In the genomic region with DNA sequence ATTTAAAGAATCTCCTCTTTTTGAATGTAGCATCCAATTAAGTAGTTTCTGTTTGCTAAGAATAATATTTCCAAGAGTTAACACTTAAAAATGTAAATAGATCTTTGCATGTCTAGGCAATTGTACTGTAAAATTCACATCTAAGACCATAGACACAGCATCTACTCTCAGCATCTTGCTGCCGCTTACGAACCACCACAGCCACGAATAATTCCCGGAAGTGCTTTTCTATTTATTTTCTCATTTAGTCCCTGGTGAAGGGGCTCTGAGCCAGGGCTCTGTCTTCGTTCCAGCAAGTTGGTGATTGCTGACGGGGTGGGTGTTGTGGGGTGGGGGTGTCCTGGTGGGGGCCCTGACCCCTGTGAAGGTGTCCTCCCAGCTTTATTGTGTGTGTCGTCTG, we compare ENCODE assay signal across 13 cellular contexts. TPM values are rescaled to one million over a fixed set of nuclear protein-coding genes. Genes with fewer than 3 reads are reported as not detected.
DNase-seq lines count a peak whose midpoint lies in the region; ATAC-seq and TF ChIP-seq lines count a peak whose summit lies in the region.
"Had no signal": no experiment of that assay in that cellular context is flagged by ENCODE, and none has a peak within 500 bp of the region (broad histone marks: within the 10 kb centered on the region; RNA-seq: fewer than 3 reads in every experiment).

No MANE protein-coding gene starts in this region.

- DNase-seq in activated T-cell treated with anti-CD3 and anti-CD28 coated beads, Interleukin-2, amount 50 U/mL, for 72 hours = no peak
- no peak for DNase-seq in activated T-cell treated with anti-CD3 and anti-CD28 coated beads, Interleukin-2, amount 50 U/mL, for 48 hours
- DNase-seq in activated CD4-positive, alpha-beta memory T cell treated with anti-CD3 and anti-CD28 coated beads for 36 hours = no peak
- DNase-seq in glutamatergic neuron (no peak), head of caudate nucleus (no peak), iPS-NIHi11 (ENCODE audit: low spot score) (no peak), right lobe of liver (no peak)
- DNase-seq in stimulated activated naive CD8-positive, alpha-beta T cell treated with anti-CD3 and anti-CD28 coated beads, Interleukin-15, amount 100 ng/mL, for 72 hours = no peak
- DNase-seq: activated CD4-positive, alpha-beta T cell treated with anti-CD3 and anti-CD28 coated beads for 48 hours; NCI-H187 treated with DMSO at 0.1 percent for 48 hours; stomach had no signal

- POLR2A ChIA-PET in activated CD4-positive, alpha-beta memory T cell treated with anti-CD3 and anti-CD28 coated beads for 36 hours (lab: Charles Lee) = no interaction called here

- H3K27ac Mint-ChIP-seq in activated T-cell treated with anti-CD3 and anti-CD28 coated beads, Interleukin-2, amount 50 U/mL, for 72 hours = no peak overlapping the region
- no peak overlapping the region for H3K27ac Mint-ChIP-seq in activated CD4-positive, alpha-beta memory T cell treated with anti-CD3 and anti-CD28 coated beads for 36 hours
- H3K27ac Mint-ChIP-seq in glutamatergic neuron (ENCODE audit: unreplicated experiment) = peak overlapping the region; percentile 62
- H3K27ac Mint-ChIP-seq in stimulated activated naive CD8-positive, alpha-beta T cell treated with anti-CD3 and anti-CD28 coated beads, Interleukin-15, amount 100 ng/mL, for 72 hours = no peak overlapping the region

- no peaks in the 10 kb centered on the region for H3K36me3 ChIP-seq in right lobe of liver
- H3K36me3 ChIP-seq: stomach had no signal

- CTCF ChIA-PET in activated CD4-positive, alpha-beta memory T cell treated with anti-CD3 and anti-CD28 coated beads for 36 hours (lab: Charles Lee) = no interaction called here

- intact Hi-C loops in activated CD4-positive, alpha-beta memory T cell treated with anti-CD3 and anti-CD28 coated beads for 36 hours (cut with micrococcal nuclease) = no loop called here
- intact Hi-C loops in head of caudate nucleus (cut with DNase I) = no loop called here
- intact Hi-C loops in right lobe of liver (cut with DNase I) = no loop called here

- ATAC-seq in activated T-cell treated with anti-CD3 and anti-CD28 coated beads, Interleukin-2, amount 50 U/mL, for 72 hours (replicated peaks in 1 of 2) = no peak
- ATAC-seq in stimulated activated naive CD8-positive, alpha-beta T cell treated with anti-CD3 and anti-CD28 coated beads, Interleukin-15, amount 100 ng/mL, for 72 hours = no peak
- no peak for ATAC-seq in right lobe of liver

- TF ChIP-seq CTCF in glutamatergic neuron (IDR thresholded peaks at IDR 0.05; ENCODE audit: partially characterized antibody, unreplicated experiment) (no peak), right lobe of liver (IDR thresholded peaks at IDR 0.05) (no peak)

- no peaks in the 10 kb centered on the region for H3K36me3 Mint-ChIP-seq in activated T-cell treated with anti-CD3 and anti-CD28 coated beads, Interleukin-2, amount 50 U/mL, for 72 hours (ENCODE audit: insufficient read depth in 2 of 2)
- peaks cover 2% of the 10 kb centered on the region for H3K36me3 Mint-ChIP-seq in activated CD4-positive, alpha-beta memory T cell treated with anti-CD3 and anti-CD28 coated beads for 36 hours
- no peaks in the 10 kb centered on the region for H3K36me3 Mint-ChIP-seq in glutamatergic neuron (ENCODE audit: unreplicated experiment)

- 46% methylated on average over 7 of the region's 7 CpGs for WGBS in right lobe of liver (ENCODE audit: insufficient coverage, low coverage, low lambda C conversion rate, missing lambda C conversion rate)

- no peak overlapping the region for H3K4me3 ChIP-seq in right lobe of liver

- TF ChIP-seq POLR2A in right lobe of liver (IDR thresholded peaks at IDR 0.05) = no peak

- H3K4me1 Mint-ChIP-seq in activated T-cell treated with anti-CD3 and anti-CD28 coated beads, Interleukin-2, amount 50 U/mL, for 72 hours (ENCODE audit: low read depth) = no peaks in the 10 kb centered on the region
- H3K4me1 Mint-ChIP-seq in activated CD4-positive, alpha-beta memory T cell treated with anti-CD3 and anti-CD28 coated beads for 36 hours (ENCODE audit: low read depth) = peaks cover 13% of the 10 kb centered on the region
- peaks cover 14% of the 10 kb centered on the region for H3K4me1 Mint-ChIP-seq in glutamatergic neuron (ENCODE audit: low read depth, unreplicated experiment)
- peaks cover 23% of the 10 kb centered on the region for H3K4me1 Mint-ChIP-seq in stimulated activated naive CD8-positive, alpha-beta T cell treated with anti-CD3 and anti-CD28 coated beads, Interleukin-15, amount 100 ng/mL, for 72 hours

- peaks cover 0 to 15% (median 0%) of the 10 kb centered on the region in 4 donors for H3K4me1 ChIP-seq in right lobe of liver

- H3K27me3 ChIP-seq in right lobe of liver = peaks cover 0 to 25% of the 10 kb centered on the region in 2 donors

- H3K4me3 Mint-ChIP-seq in activated T-cell treated with anti-CD3 and anti-CD28 coated beads, Interleukin-2, amount 50 U/mL, for 72 hours = peak overlapping the region; percentile 52 to 82
- peak overlapping the region; percentile 59 for H3K4me3 Mint-ChIP-seq in activated CD4-positive, alpha-beta memory T cell treated with anti-CD3 and anti-CD28 coated beads for 36 hours
- H3K4me3 Mint-ChIP-seq in glutamatergic neuron (ENCODE audit: unreplicated experiment) = peak overlapping the region; percentile 86
- H3K4me3 Mint-ChIP-seq in stimulated activated naive CD8-positive, alpha-beta T cell treated with anti-CD3 and anti-CD28 coated beads, Interleukin-15, amount 100 ng/mL, for 72 hours = peak overlapping the region; percentile 73 to 74

- H3K27ac ChIP-seq in right lobe of liver = no peak overlapping the region
- H3K27ac ChIP-seq: stomach had no signal

- peaks cover 28% of the 10 kb centered on the region for H3K27me3 Mint-ChIP-seq in activated T-cell treated with anti-CD3 and anti-CD28 coated beads, Interleukin-2, amount 50 U/mL, for 72 hours (ENCODE audit: low read depth)
- H3K27me3 Mint-ChIP-seq in activated CD4-positive, alpha-beta memory T cell treated with anti-CD3 and anti-CD28 coated beads for 36 hours = peaks cover 16% of the 10 kb centered on the region
- H3K27me3 Mint-ChIP-seq in glutamatergic neuron (ENCODE audit: unreplicated experiment) = peaks cover 28% of the 10 kb centered on the region
- H3K27me3 Mint-ChIP-seq in stimulated activated naive CD8-positive, alpha-beta T cell treated with anti-CD3 and anti-CD28 coated beads, Interleukin-15, amount 100 ng/mL, for 72 hours = peaks cover 43% of the 10 kb centered on the region

- H3K9me3 Mint-ChIP-seq in activated T-cell treated with anti-CD3 and anti-CD28 coated beads, Interleukin-2, amount 50 U/mL, for 72 hours = no peaks in the 10 kb centered on the region
- H3K9me3 Mint-ChIP-seq in activated CD4-positive, alpha-beta memory T cell treated with anti-CD3 and anti-CD28 coated beads for 36 hours = no peaks in the 10 kb centered on the region
- H3K9me3 Mint-ChIP-seq in glutamatergic neuron (ENCODE audit: unreplicated experiment) = peaks cover 17% of the 10 kb centered on the region
- no peaks in the 10 kb centered on the region for H3K9me3 Mint-ChIP-seq in stimulated activated naive CD8-positive, alpha-beta T cell treated with anti-CD3 and anti-CD28 coated beads, Interleukin-15, amount 100 ng/mL, for 72 hours

- no peaks in the 10 kb centered on the region for H3K9me3 ChIP-seq in right lobe of liver
- H3K9me3 ChIP-seq: stomach had no signal

RNA-seq across cellular contexts. Expression of gene NSG1, which starts 1.5 kb away (rescaled TPM):
- total RNA-seq in activated T-cell treated with anti-CD3 and anti-CD28 coated beads, Interleukin-2, amount 50 U/mL, for 72 hours = 1 to 10 TPM; 1.0 to 3.2 TPM
- 10 to 100 TPM in 1 of 2 experiments, 1 to 10 TPM in 1; 9.1 to 11.4 TPM for total RNA-seq in activated CD4-positive, alpha-beta memory T cell treated with anti-CD3 and anti-CD28 coated beads for 36 hours
- total RNA-seq in glutamatergic neuron (ENCODE audit: unreplicated experiment) (208 TPM), right lobe of liver (under 1 TPM in 2 of 6 experiments, not detected in 4; 0.22 to 0.29 TPM)
- total RNA-seq: glomerular endothelial cell, HT-29 had no signal

Comparison
In these comparisons a context has a peak if more than half of its experiments do, and no peak if none do; other contexts are left out.
1. RNA of gene NSG1, which starts 1.5 kb away (total RNA-seq): 208 TPM in glutamatergic neuron (single experiment); 9.1 to 11.4 TPM in activated CD4-positive, alpha-beta memory T cell treated with anti-CD3 and anti-CD28 coated beads for 36 hours, 1.0 to 3.2 TPM in activated T-cell treated with anti-CD3 and anti-CD28 coated beads, Interleukin-2, amount 50 U/mL, for 72 hours and 0.22 to 0.29 TPM in right lobe of liver; every median in the first group is over 10 times any median in the second.
2. Peak in every context shown above with its lines, with median percentiles within 50 percentile points of each other: H3K4me3 Mint-ChIP-seq.